In the genomic region with DNA sequence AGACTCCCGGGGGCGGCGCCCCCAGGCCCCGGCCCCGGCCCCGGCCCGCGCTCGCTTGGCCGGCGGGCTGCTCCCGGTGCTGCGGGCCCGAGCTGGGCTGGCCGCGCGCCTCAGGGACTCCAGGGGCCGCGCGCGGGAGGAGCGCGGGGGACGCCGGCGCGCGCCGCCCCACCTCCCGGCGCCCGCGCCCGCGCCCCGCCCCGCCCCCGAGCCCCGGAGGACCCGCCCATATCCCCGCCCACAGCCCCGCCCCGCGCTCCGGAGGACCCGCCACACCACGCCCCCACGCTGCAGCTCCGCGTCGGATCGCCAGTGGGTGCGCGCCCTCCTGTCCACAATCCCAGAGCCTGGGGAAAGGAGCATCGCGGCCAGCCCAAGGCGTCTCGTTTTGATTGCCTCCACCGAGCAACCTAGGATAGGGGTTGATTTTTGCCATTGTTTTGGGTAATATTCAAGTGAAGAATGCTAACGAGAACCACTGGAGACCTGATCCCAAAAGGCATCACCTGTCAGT, we compare ENCODE assay signal across 8 cellular contexts. TPM values are rescaled to one million over a fixed set of nuclear protein-coding genes. Genes with fewer than 3 reads are reported as not detected.
DNase-seq lines count a peak whose midpoint lies in the region; ATAC-seq and TF ChIP-seq lines count a peak whose summit lies in the region.

A gene with protein sequence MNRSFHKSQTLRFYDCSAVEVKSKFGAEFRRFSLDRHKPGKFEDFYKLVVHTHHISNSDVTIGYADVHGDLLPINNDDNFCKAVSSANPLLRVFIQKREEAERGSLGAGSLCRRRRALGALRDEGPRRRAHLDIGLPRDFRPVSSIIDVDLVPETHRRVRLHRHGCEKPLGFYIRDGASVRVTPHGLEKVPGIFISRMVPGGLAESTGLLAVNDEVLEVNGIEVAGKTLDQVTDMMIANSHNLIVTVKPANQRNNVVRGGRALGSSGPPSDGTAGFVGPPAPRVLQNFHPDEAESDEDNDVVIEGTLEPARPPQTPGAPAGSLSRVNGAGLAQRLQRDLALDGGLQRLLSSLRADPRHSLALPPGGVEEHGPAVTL (minus strand): TSS at position 112 of the 514 bp plus-strand sequence. CDS start 166 bp downstream, outside the sequence.

- DNase-seq in SIG-M5 treated with dmso at 0.1 percent for 504 hours (lab: John Stamatoyannopoulos, UW; ENCODE audit: unreplicated experiment) (peak; percentile 29), SIG-M5 (lab: John Stamatoyannopoulos, UW) (no peak), NCI-H748 treated with DMSO at 0.1 percent for 48 hours (lab: John Stamatoyannopoulos, UW) (peak; percentile 55), activated T-cell treated with anti-CD3 and anti-CD28 coated beads for 1 hour (ENCODE audit: low read depth) (peak; percentile 38), epithelial cell of proximal tubule (ENCODE audit: low read depth) (no peak), mucosa of gallbladder (ENCODE audit: low spot score) (peak; percentile 78)
- peak; percentile 38 to 40 for DNase-seq in stimulated activated CD8-positive, alpha-beta memory T cell treated with anti-CD3 and anti-CD28 coated beads, Interleukin-2, amount 100 ng/mL, for 1 hour (ENCODE audit: low read depth in 2 of 2)

- peak; percentile 71 for ATAC-seq in HG03342 (IDR thresholded peaks at IDR 0.05; ENCODE audit: unreplicated experiment)

- no peak for TF ChIP-seq CTCF in epithelial cell of proximal tubule (conservative IDR thresholded peaks at IDR 0.05; ENCODE audit: low read depth, low read length)

- peak within 1 kb of the TSS; percentile 61 for H3K4me3 ChIP-seq in epithelial cell of proximal tubule (ENCODE audit: low read depth, low read length)

RNA-seq across cellular contexts. Expression of the gene that starts here (rescaled TPM):
- total RNA-seq in epithelial cell of proximal tubule (3.0 and 3.6 TPM in 2 replicates), mucosa of gallbladder (4.1 TPM)

Comparison
In these comparisons a context has a peak if more than half of its experiments do, and no peak if none do; other contexts are left out.
1. DNase-seq: peak in SIG-M5 treated with dmso at 0.1 percent for 504 hours (single experiment), NCI-H748 treated with DMSO at 0.1 percent for 48 hours (single experiment), activated T-cell treated with anti-CD3 and anti-CD28 coated beads for 1 hour (single experiment), mucosa of gallbladder (single experiment) and stimulated activated CD8-positive, alpha-beta memory T cell treated with anti-CD3 and anti-CD28 coated beads, Interleukin-2, amount 100 ng/mL, for 1 hour (2 of 2); none in SIG-M5 (single experiment) and epithelial cell of proximal tubule (single experiment).